Comparison of ENCODE assay signal across 18 cellular contexts in the genomic region with DNA sequence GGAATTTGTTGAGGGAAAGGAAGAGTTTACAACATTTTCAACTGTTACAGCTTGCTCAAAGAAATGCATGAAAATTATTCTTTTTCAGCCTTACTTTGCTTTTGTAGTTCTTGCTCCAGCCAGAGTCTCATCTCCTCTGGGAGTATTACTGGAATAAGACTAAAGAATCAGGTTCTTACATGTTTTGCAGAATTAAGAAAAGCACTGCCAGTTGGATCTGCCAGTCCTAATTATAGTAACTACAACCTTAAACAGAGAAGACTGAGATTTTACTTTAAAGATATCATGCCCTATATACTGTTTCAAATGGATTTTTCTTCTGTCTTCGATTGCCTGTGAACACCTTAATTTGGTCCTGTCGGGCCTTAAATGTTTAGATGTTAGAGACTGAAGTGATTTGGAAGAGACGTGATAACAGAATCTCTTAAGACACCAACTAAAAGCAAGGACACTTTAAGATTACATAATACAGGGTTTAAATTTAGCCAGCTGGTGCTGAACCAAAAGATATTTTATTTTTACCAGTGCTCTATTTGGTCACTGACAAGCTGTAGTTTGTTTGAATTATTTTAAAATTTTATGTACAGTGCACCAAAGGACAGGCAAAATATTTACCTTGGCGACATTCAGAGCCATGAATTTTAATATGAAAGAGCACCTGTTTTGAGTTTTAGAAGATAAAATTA.
DNase-seq lines count a peak whose midpoint lies in the region; ATAC-seq and TF ChIP-seq lines count a peak whose summit lies in the region.
"Had no signal": no experiment of that assay in that cellular context is flagged by ENCODE, and none has a peak within 500 bp of the region (broad histone marks: within the 10 kb centered on the region; RNA-seq: fewer than 3 reads in every experiment).

No MANE protein-coding gene starts in this region.

- TF ChIP-seq EP300 in sigmoid colon (IDR thresholded peaks at IDR 0.05) (no peak), upper lobe of left lung (IDR thresholded peaks at IDR 0.05) (no peak)

- intact Hi-C loops in sigmoid colon (cut with DNase I) = no loop called here
- intact Hi-C loops in naive thymus-derived CD4-positive, alpha-beta T cell (cut with micrococcal nuclease) = no loop called here

- H3K9me3 ChIP-seq in right atrium auricular region (no peaks in the 10 kb centered on the region), sigmoid colon (no peaks in the 10 kb centered on the region), upper lobe of left lung (no peaks in the 10 kb centered on the region)
- H3K9me3 ChIP-seq in naive thymus-derived CD4-positive, alpha-beta T cell (ENCODE audit: control insufficient read depth in 2 of 3, low read length in 3 of 3) = no peaks in the 10 kb centered on the region
- H3K9me3 ChIP-seq: uterus had no signal

- H3K27ac ChIP-seq in cingulate gyrus (ENCODE audit: low read depth, low read length) (peak overlapping the region; percentile 49), right atrium auricular region (peak overlapping the region; percentile 51 to 81), sigmoid colon (peak overlapping the region; percentile 46 to 63 (median 50)), upper lobe of left lung (no peak overlapping the region)
- H3K27ac ChIP-seq in naive thymus-derived CD4-positive, alpha-beta T cell (ENCODE audit: low read depth, low read length) = no peak overlapping the region
- H3K27ac ChIP-seq: neural progenitor cell, uterus had no signal

- WGBS in sigmoid colon, 2 donors = 50 to 72% methylated on average over 4 of the region's 4 CpGs
- 52 to 62% methylated on average over 4 of the region's 4 CpGs for WGBS in upper lobe of left lung, 2 donors

- H3K4me1 Mint-ChIP-seq in naive thymus-derived CD4-positive, alpha-beta T cell = no peaks in the 10 kb centered on the region
- H3K4me1 Mint-ChIP-seq: activated naive CD8-positive, alpha-beta T cell treated with anti-CD3 and anti-CD28 coated beads for 36 hours; IgD-negative memory B cell had no signal

- H3K9me3 Mint-ChIP-seq in naive thymus-derived CD4-positive, alpha-beta T cell = peaks cover 0 to 3% (median 0%) of the 10 kb centered on the region in 11 donors
- H3K9me3 Mint-ChIP-seq: activated naive CD8-positive, alpha-beta T cell treated with anti-CD3 and anti-CD28 coated beads for 36 hours; activated T-helper 1 cell treated with anti-CD3 and anti-CD28 coated beads, Interleukin-12 subunit alpha, Interleukin-12 subunit beta, Interleukin-2, Interleukin-4 antibody, amounts not matched to agents 30 ng/mL and 10 ng/mL and 1 ng/mL, durations not matched to agents 14 hours and 24 hours and 36 hours; HFFc6; neural progenitor cell had no signal

- POLR2A ChIA-PET in naive thymus-derived CD4-positive, alpha-beta T cell (lab: Charles Lee) = no interaction called here

- H3K4me3 ChIP-seq in LNCaP clone FGC (ENCODE audit: low read depth, low read length) (no peak overlapping the region), right atrium auricular region (peak overlapping the region; percentile 31 to 34), sigmoid colon (no peak overlapping the region), upper lobe of left lung (no peak overlapping the region)
- H3K4me3 ChIP-seq in naive thymus-derived CD4-positive, alpha-beta T cell (ENCODE audit: low read length) = no peak overlapping the region
- H3K4me3 ChIP-seq: neural progenitor cell, uterus had no signal

- H3K4me3 Mint-ChIP-seq in naive thymus-derived CD4-positive, alpha-beta T cell = no peak overlapping the region
- H3K4me3 Mint-ChIP-seq: activated naive CD8-positive, alpha-beta T cell treated with anti-CD3 and anti-CD28 coated beads for 36 hours; activated T-helper 1 cell treated with anti-CD3 and anti-CD28 coated beads, Interleukin-12 subunit alpha, Interleukin-12 subunit beta, Interleukin-2, Interleukin-4 antibody, amounts not matched to agents 30 ng/mL and 10 ng/mL and 1 ng/mL, durations not matched to agents 14 hours and 24 hours and 36 hours; HFFc6; IgD-negative memory B cell; neural progenitor cell had no signal

- TF ChIP-seq POLR2A in sigmoid colon (IDR thresholded peaks at IDR 0.05) (no peak), upper lobe of left lung (IDR thresholded peaks at IDR 0.05) (no peak)

- no peaks in the 10 kb centered on the region for H3K27me3 Mint-ChIP-seq in naive thymus-derived CD4-positive, alpha-beta T cell
- H3K27me3 Mint-ChIP-seq: activated naive CD8-positive, alpha-beta T cell treated with anti-CD3 and anti-CD28 coated beads for 36 hours had no signal

- H3K36me3 ChIP-seq in right atrium auricular region = no peaks in the 10 kb centered on the region
- H3K36me3 ChIP-seq in sigmoid colon = no peaks in the 10 kb centered on the region
- H3K36me3 ChIP-seq in upper lobe of left lung = no peaks in the 10 kb centered on the region
- H3K36me3 ChIP-seq in naive thymus-derived CD4-positive, alpha-beta T cell (ENCODE audit: control insufficient read depth in 2 of 3, insufficient read depth in 3 of 3, low read length in 3 of 3) = no peaks in the 10 kb centered on the region
- H3K36me3 ChIP-seq: neural progenitor cell, uterus had no signal

- no peak overlapping the region for H3K27ac Mint-ChIP-seq in naive thymus-derived CD4-positive, alpha-beta T cell
- H3K27ac Mint-ChIP-seq: activated naive CD8-positive, alpha-beta T cell treated with anti-CD3 and anti-CD28 coated beads for 36 hours; activated T-helper 1 cell treated with anti-CD3 and anti-CD28 coated beads, Interleukin-12 subunit alpha, Interleukin-12 subunit beta, Interleukin-2, Interleukin-4 antibody, amounts not matched to agents 30 ng/mL and 10 ng/mL and 1 ng/mL, durations not matched to agents 14 hours and 24 hours and 36 hours; HFFc6; IgD-negative memory B cell; neural progenitor cell had no signal

- no peak for ATAC-seq in upper lobe of left lung (ENCODE audit: low FRiP score in 2 of 2)
- no peak for ATAC-seq in naive thymus-derived CD4-positive, alpha-beta T cell

- H3K27me3 ChIP-seq in right atrium auricular region = no peaks in the 10 kb centered on the region
- no peaks in the 10 kb centered on the region for H3K27me3 ChIP-seq in sigmoid colon
- no peaks in the 10 kb centered on the region for H3K27me3 ChIP-seq in upper lobe of left lung
- no peaks in the 10 kb centered on the region for H3K27me3 ChIP-seq in naive thymus-derived CD4-positive, alpha-beta T cell (ENCODE audit: control insufficient read depth in 2 of 2, insufficient read depth in 2 of 2, low read length in 2 of 2)
- H3K27me3 ChIP-seq: neural progenitor cell, uterus had no signal

- DNase-seq in LNCaP clone FGC (ENCODE audit: low read depth) (peak; percentile 34), right atrium auricular region (ENCODE audit: low spot score) (no peak), sigmoid colon (no peak), upper lobe of left lung (no peak), A172 (ENCODE audit: low spot score) (no peak), SW 1271 (lab: John Stamatoyannopoulos, UW) (no peak)
- DNase-seq in naive thymus-derived CD4-positive, alpha-beta T cell = no peak
- DNase-seq: ACHN; activated CD4-positive, alpha-beta T cell treated with anti-CD3 and anti-CD28 coated beads for 4 hours; activated naive CD8-positive, alpha-beta T cell treated with anti-CD3 and anti-CD28 coated beads for 36 hours; HFFc6; NCI-H1436 treated with DMSO at 0.1 percent for 48 hours; NCI-H526 treated with DMSO at 0.1 percent for 48 hours; uterus had no signal

- no peaks in the 10 kb centered on the region for H3K36me3 Mint-ChIP-seq in naive thymus-derived CD4-positive, alpha-beta T cell
- H3K36me3 Mint-ChIP-seq: activated naive CD8-positive, alpha-beta T cell treated with anti-CD3 and anti-CD28 coated beads for 36 hours; IgD-negative memory B cell; neural progenitor cell had no signal

- H3K4me1 ChIP-seq in right atrium auricular region (peaks cover 0 to 21% of the 10 kb centered on the region in 2 donors), sigmoid colon (peaks cover 0 to 44% (median 37%) of the 10 kb centered on the region in 4 donors), upper lobe of left lung (peaks cover 0 to 5% (median 0%) of the 10 kb centered on the region in 4 donors)
- H3K4me1 ChIP-seq in naive thymus-derived CD4-positive, alpha-beta T cell (ENCODE audit: control insufficient read depth in 2 of 2, insufficient read depth in 2 of 2, low read length in 2 of 2) = no peaks in the 10 kb centered on the region
- H3K4me1 ChIP-seq: uterus had no signal

- CTCF ChIA-PET in naive thymus-derived CD4-positive, alpha-beta T cell (lab: Charles Lee) = no interaction called here

- TF ChIP-seq CTCF in LNCaP clone FGC (IDR thresholded peaks at IDR 0.05; ENCODE audit: control insufficient read depth, extremely low read depth, insufficient read depth) = no peak
- TF ChIP-seq CTCF in right atrium auricular region (IDR thresholded peaks at IDR 0.05) = no peak
- no peak for TF ChIP-seq CTCF in sigmoid colon (IDR thresholded peaks at IDR 0.05)
- no peak for TF ChIP-seq CTCF in upper lobe of left lung (IDR thresholded peaks at IDR 0.05)

Comparison
In these comparisons a context has a peak if more than half of its experiments do, and no peak if none do; other contexts are left out.
1. H3K4me3 ChIP-seq: peak in right atrium auricular region (2 of 2); none in LNCaP clone FGC (single experiment), sigmoid colon (0 of 4), upper lobe of left lung (0 of 4) and naive thymus-derived CD4-positive, alpha-beta T cell (single experiment).
2. H3K27ac ChIP-seq: peak in cingulate gyrus (single experiment), right atrium auricular region (2 of 2) and sigmoid colon (4 of 4); none in upper lobe of left lung (0 of 4) and naive thymus-derived CD4-positive, alpha-beta T cell (single experiment).